In genomic region chr20:35290887-35291417, GRCh38 we compare ENCODE assay signal across 15 cellular contexts. TPM values are rescaled to one million over a fixed set of nuclear protein-coding genes. Genes with fewer than 3 reads are reported as not detected.
DNase-seq lines count a peak whose midpoint lies in the region; ATAC-seq and TF ChIP-seq lines count a peak whose summit lies in the region.
"Had no signal": no experiment of that assay in that cellular context is flagged by ENCODE, and none has a peak within 500 bp of the region (broad histone marks: within the 10 kb centered on the region; RNA-seq: fewer than 3 reads in every experiment).

No MANE protein-coding gene starts in this region.

- H3K9me3 ChIP-seq in NT2/D1 (ENCODE audit: insufficient read depth, low read length) (no peaks in the 10 kb centered on the region), esophagus (ENCODE audit: control insufficient read depth in 2 of 2, insufficient read depth in 1 of 2, low read depth in 1 of 2, low read length in 1 of 2) (no peaks in the 10 kb centered on the region), osteoblast (ENCODE audit: low read depth, low read length) (no peaks in the 10 kb centered on the region), vagina (no peaks in the 10 kb centered on the region)
- H3K9me3 ChIP-seq: BE2C, Caco-2 had no signal

- 49 to 69% methylated on average over 7 of the region's 7 CpGs for WGBS in esophagus, 2 donors

- no peaks in the 10 kb centered on the region for H3K36me3 ChIP-seq in NT2/D1 (ENCODE audit: insufficient read depth, insufficient read length, low read length)
- H3K36me3 ChIP-seq in esophagus (ENCODE audit: control insufficient read depth in 2 of 2, insufficient read depth in 2 of 2, low read length in 1 of 2), result peaks cover 0 to 14% of the 10 kb centered on the region in 2 donors
- no peaks in the 10 kb centered on the region for H3K36me3 ChIP-seq in osteoblast (ENCODE audit: insufficient read depth, low read length)
- no peaks in the 10 kb centered on the region for H3K36me3 ChIP-seq in vagina
- H3K36me3 ChIP-seq: BE2C had no signal

- in situ Hi-C loops in GM13977 (cut with MboI; ENCODE audit: low pct_unique_long_range_greater_than_20kb, low sequenced_read_pairs, unreplicated experiment), result no loop called here

- H3K4me2 ChIP-seq in osteoblast (ENCODE audit: insufficient read depth, low read length), result no peak overlapping the region

- H3K27ac ChIP-seq in esophagus (ENCODE audit: low read depth in 2 of 2, low read length in 1 of 2) (peak overlapping the region in 1 of 2 donors; percentile 56), osteoblast (ENCODE audit: low read depth, low read length) (no peak overlapping the region), vagina (peak overlapping the region; percentile 31)
- H3K27ac ChIP-seq: C4-2B, GM23248 had no signal

- ATAC-seq in HG03521 (IDR thresholded peaks at IDR 0.05; ENCODE audit: unreplicated experiment), result no peak

- intact Hi-C loops in vagina (cut with DNase I), result no loop called here

- peak overlapping the region; percentile 17 for H3K9ac ChIP-seq in NT2/D1 (ENCODE audit: insufficient read length, low read depth)
- H3K9ac ChIP-seq: GM23248 had no signal

- H2AFZ ChIP-seq in osteoblast (ENCODE audit: low read length), result no peak overlapping the region
- H2AFZ ChIP-seq: GM23248 had no signal

- H3K79me2 ChIP-seq in osteoblast (ENCODE audit: insufficient read depth, low read length), result no peaks in the 10 kb centered on the region

- DNase-seq in NT2/D1 (ENCODE audit: low read depth, low spot score), result no peak
- peak; percentile 74 for DNase-seq in osteoblast (ENCODE audit: insufficient read length, low spot score, missing footprints)
- no peak for DNase-seq in vagina (ENCODE audit: extremely low spot score in 2 of 2)
- no peak for DNase-seq in GM19240 (ENCODE audit: insufficient read length, low spot score)
- no peak for DNase-seq in GM13977 (ENCODE audit: low spot score)
- DNase-seq: ACHN; Caco-2; CD4-positive, alpha-beta T cell; GM23248; HCEC 1CT; KG1 had no signal

- no peak for TF ChIP-seq POLR2A in vagina (IDR thresholded peaks at IDR 0.05)

- H4K20me1 ChIP-seq in osteoblast (ENCODE audit: insufficient read depth, low read length), result no peaks in the 10 kb centered on the region

- H3K27me3 ChIP-seq in NT2/D1 (ENCODE audit: insufficient read depth, insufficient read length), result no peaks in the 10 kb centered on the region
- no peaks in the 10 kb centered on the region for H3K27me3 ChIP-seq in esophagus (ENCODE audit: control insufficient read depth in 1 of 2, insufficient read depth in 2 of 2, low read length in 2 of 2)
- peaks cover 3% of the 10 kb centered on the region for H3K27me3 ChIP-seq in osteoblast (ENCODE audit: insufficient read depth, low read length)
- H3K27me3 ChIP-seq in vagina, result no peaks in the 10 kb centered on the region
- H3K27me3 ChIP-seq: BE2C had no signal

- TF ChIP-seq CTCF in osteoblast (IDR thresholded peaks at IDR 0.05; ENCODE audit: extremely low read depth, low read depth, low read length), result no peak
- TF ChIP-seq CTCF in vagina (IDR thresholded peaks at IDR 0.05), result no peak
- no peak for TF ChIP-seq CTCF in GM13977 (IDR thresholded peaks at IDR 0.05; ENCODE audit: extremely low read depth, insufficient read depth, missing control alignments)

- no peak overlapping the region for H3K4me3 ChIP-seq in NT2/D1 (ENCODE audit: insufficient read length, low read depth)
- peak overlapping the region; percentile 15 to 33 for H3K4me3 ChIP-seq in esophagus (ENCODE audit: low read depth in 1 of 2, low read length in 2 of 2)
- H3K4me3 ChIP-seq in osteoblast (ENCODE audit: insufficient read depth, low read length), result no peak overlapping the region
- peak overlapping the region in 1 of 2 donors; percentile 36 for H3K4me3 ChIP-seq in vagina
- H3K4me3 ChIP-seq: GM23248 had no signal

- H3K4me1 ChIP-seq in NT2/D1 (ENCODE audit: insufficient read depth, insufficient read length) (peaks cover 2% of the 10 kb centered on the region), esophagus (ENCODE audit: control insufficient read depth in 2 of 2, insufficient read depth in 2 of 2, low read length in 1 of 2) (peaks cover 0 to 13% of the 10 kb centered on the region in 2 donors), osteoblast (ENCODE audit: insufficient read depth, low read length) (no peaks in the 10 kb centered on the region), vagina (peaks cover 6% of the 10 kb centered on the region)

RNA-seq across cellular contexts. Expression of gene FAM83C, which starts 1.3 kb away (rescaled TPM):
- polyA plus RNA-seq in esophagus, result 10 to 100 TPM; 32.3 to 35.9 TPM
- not detected in 2 replicates for total RNA-seq in osteoblast
- total RNA-seq in vagina, result 16.9 TPM
- total RNA-seq: Caco-2; CD4-positive, alpha-beta T cell; GM23248 had no signal
- polyA plus RNA-seq: GM23248 had no signal

RNA-seq across cellular contexts. Expression of gene EIF6, which starts 6.4 kb away (rescaled TPM):
- 100 to 1,000 TPM; 186 to 315 TPM for polyA plus RNA-seq in esophagus
- 109 and 121 TPM in 2 replicates for total RNA-seq in osteoblast
- 124 TPM for total RNA-seq in vagina

RNA-seq across cellular contexts. Expression of gene MMP24OS, which starts 13.0 kb away (rescaled TPM):
- polyA plus RNA-seq in esophagus, result 10 to 100 TPM; 25.7 to 52.2 TPM
- total RNA-seq in osteoblast, result 22.1 and 30.9 TPM in 2 replicates
- total RNA-seq in vagina, result 36.8 TPM

Comparison
In these comparisons a context has a peak if more than half of its experiments do, and no peak if none do; other contexts are left out.
1. H3K4me3 ChIP-seq: peak in esophagus (2 of 2); none in NT2/D1 (single experiment) and osteoblast (single experiment).
2. RNA of gene FAM83C, which starts 1.3 kb away (total RNA-seq): 16.9 TPM in vagina (single experiment); not detected in osteoblast; every median in the first group is over 10 times any median in the second.